In the genomic region with DNA sequence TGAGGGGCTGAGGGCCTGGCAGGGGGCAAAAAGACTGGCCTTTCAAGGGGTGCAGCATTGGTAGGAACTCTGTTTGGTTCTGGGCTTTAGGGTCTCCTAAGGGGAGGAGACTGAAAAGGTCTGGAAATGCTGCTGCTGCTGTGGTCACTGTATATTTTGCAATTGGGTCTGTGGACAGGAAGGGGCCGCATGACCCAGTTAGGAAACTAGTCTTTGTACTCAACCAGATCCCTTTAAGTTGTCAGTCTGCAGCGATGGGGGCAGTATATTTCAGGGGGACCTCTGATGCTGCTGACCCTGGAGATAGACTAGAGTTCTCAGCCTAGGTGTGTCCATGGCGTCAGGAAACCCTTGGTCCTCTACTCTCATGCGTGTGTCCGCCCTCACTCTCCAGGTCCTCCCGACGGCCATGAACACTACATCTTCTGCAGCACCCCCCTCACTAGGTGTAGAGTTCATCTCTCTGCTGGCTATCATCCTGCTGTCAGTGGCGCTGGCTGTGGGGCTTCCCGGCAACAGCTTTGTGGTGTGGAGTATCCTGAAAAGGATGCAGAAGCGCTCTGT, we compare ENCODE assay signal across 1 cellular context.
A peak's percentile ranks its signal among the peaks of the same experiment; 100 is the strongest.
TF ChIP-seq lines count a peak whose summit lies in the region.

No MANE protein-coding gene starts in this region.

TF ChIP-seq in HepG2, 621 proteins besides CTCF, POLR2A, EP300 and RAD21 (continues in another document):
- 0 out of 2 replicates have a peak, but pooled peaks have one; percentile 76 for TF ChIP-seq ZNF224 (CRISPR knock-in tag; IDR thresholded peaks at IDR 0.05)
- TF ChIP-seq, protein P1, sequence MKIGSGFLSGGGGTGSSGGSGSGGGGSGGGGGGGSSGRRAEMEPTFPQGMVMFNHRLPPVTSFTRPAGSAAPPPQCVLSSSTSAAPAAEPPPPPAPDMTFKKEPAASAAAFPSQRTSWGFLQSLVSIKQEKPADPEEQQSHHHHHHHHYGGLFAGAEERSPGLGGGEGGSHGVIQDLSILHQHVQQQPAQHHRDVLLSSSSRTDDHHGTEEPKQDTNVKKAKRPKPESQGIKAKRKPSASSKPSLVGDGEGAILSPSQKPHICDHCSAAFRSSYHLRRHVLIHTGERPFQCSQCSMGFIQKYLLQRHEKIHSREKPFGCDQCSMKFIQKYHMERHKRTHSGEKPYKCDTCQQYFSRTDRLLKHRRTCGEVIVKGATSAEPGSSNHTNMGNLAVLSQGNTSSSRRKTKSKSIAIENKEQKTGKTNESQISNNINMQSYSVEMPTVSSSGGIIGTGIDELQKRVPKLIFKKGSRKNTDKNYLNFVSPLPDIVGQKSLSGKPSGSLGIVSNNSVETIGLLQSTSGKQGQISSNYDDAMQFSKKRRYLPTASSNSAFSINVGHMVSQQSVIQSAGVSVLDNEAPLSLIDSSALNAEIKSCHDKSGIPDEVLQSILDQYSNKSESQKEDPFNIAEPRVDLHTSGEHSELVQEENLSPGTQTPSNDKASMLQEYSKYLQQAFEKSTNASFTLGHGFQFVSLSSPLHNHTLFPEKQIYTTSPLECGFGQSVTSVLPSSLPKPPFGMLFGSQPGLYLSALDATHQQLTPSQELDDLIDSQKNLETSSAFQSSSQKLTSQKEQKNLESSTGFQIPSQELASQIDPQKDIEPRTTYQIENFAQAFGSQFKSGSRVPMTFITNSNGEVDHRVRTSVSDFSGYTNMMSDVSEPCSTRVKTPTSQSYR (CRISPR knock-in tag; IDR thresholded peaks at IDR 0.05; ENCODE audit: borderline replicate concordance), result peak; percentile 34
- TF ChIP-seq HNF4A (CRISPR knock-in tag; IDR thresholded peaks at IDR 0.05), result peak; percentile 70
- peak; percentile 51; the same call in 1 of the 2 replicates for TF ChIP-seq GATAD2A (CRISPR knock-in tag; IDR thresholded peaks at IDR 0.05)
- peak; percentile 82; the same call in 1 of the 2 replicates for TF ChIP-seq ZNF326 (CRISPR knock-in tag; IDR thresholded peaks at IDR 0.05; ENCODE audit: borderline replicate concordance)
- no peak for TF ChIP-seq EED (CRISPR knock-in tag; IDR thresholded peaks at IDR 0.05)
- peak; percentile 56 for TF ChIP-seq ZNF605 (CRISPR knock-in tag; IDR thresholded peaks at IDR 0.05)
- TF ChIP-seq ZNF441 (CRISPR knock-in tag; IDR thresholded peaks at IDR 0.05; ENCODE audit: borderline replicate concordance), result no peak
- peak; percentile 94; the same call in 1 of the 2 replicates for TF ChIP-seq ZNF737 (CRISPR knock-in tag; IDR thresholded peaks at IDR 0.05; ENCODE audit: borderline replicate concordance)
- TF ChIP-seq ZNF543 (CRISPR knock-in tag; IDR thresholded peaks at IDR 0.05), result no peak
- 0 out of 2 replicates have a peak, but pooled peaks have one; percentile 16 for TF ChIP-seq MIER3 (CRISPR knock-in tag; IDR thresholded peaks at IDR 0.05; ENCODE audit: borderline replicate concordance)
- TF ChIP-seq ZNF430 (CRISPR knock-in tag; IDR thresholded peaks at IDR 0.05), result peak; percentile 95
- TF ChIP-seq NRL (CRISPR knock-in tag; IDR thresholded peaks at IDR 0.05; ENCODE audit: borderline replicate concordance), result peak; percentile 0; the same call in 1 of the 2 replicates
- TF ChIP-seq PPARG (CRISPR knock-in tag; conservative IDR thresholded peaks at IDR 0.05), result 0 out of 2 replicates have a peak, but pooled peaks have one; percentile 10
- TF ChIP-seq HNF4G (IDR thresholded peaks at IDR 0.05; ENCODE audit: borderline replicate concordance, low read depth, low read length), result no peak
- 0 out of 2 replicates have a peak, but pooled peaks have one; percentile 10 for TF ChIP-seq HNF4G (CRISPR knock-in tag; IDR thresholded peaks at IDR 0.05; ENCODE audit: borderline replicate concordance, low read depth)
- TF ChIP-seq, protein P2, sequence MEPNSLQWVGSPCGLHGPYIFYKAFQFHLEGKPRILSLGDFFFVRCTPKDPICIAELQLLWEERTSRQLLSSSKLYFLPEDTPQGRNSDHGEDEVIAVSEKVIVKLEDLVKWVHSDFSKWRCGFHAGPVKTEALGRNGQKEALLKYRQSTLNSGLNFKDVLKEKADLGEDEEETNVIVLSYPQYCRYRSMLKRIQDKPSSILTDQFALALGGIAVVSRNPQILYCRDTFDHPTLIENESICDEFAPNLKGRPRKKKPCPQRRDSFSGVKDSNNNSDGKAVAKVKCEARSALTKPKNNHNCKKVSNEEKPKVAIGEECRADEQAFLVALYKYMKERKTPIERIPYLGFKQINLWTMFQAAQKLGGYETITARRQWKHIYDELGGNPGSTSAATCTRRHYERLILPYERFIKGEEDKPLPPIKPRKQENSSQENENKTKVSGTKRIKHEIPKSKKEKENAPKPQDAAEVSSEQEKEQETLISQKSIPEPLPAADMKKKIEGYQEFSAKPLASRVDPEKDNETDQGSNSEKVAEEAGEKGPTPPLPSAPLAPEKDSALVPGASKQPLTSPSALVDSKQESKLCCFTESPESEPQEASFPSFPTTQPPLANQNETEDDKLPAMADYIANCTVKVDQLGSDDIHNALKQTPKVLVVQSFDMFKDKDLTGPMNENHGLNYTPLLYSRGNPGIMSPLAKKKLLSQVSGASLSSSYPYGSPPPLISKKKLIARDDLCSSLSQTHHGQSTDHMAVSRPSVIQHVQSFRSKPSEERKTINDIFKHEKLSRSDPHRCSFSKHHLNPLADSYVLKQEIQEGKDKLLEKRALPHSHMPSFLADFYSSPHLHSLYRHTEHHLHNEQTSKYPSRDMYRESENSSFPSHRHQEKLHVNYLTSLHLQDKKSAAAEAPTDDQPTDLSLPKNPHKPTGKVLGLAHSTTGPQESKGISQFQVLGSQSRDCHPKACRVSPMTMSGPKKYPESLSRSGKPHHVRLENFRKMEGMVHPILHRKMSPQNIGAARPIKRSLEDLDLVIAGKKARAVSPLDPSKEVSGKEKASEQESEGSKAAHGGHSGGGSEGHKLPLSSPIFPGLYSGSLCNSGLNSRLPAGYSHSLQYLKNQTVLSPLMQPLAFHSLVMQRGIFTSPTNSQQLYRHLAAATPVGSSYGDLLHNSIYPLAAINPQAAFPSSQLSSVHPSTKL (CRISPR knock-in tag; IDR thresholded peaks at IDR 0.05), result 0 out of 2 replicates have a peak, but pooled peaks have one; percentile 25
- TF ChIP-seq ZNF607 (CRISPR knock-in tag; IDR thresholded peaks at IDR 0.05; ENCODE audit: borderline replicate concordance), result peak; percentile 12; the same call in 1 of the 2 replicates
- 0 out of 2 replicates have a peak, but pooled peaks have one; percentile 55 for TF ChIP-seq ZNF138 (CRISPR knock-in tag; IDR thresholded peaks at IDR 0.05; ENCODE audit: low read depth)
- no peak for TF ChIP-seq ZNF775 (CRISPR knock-in tag; IDR thresholded peaks at IDR 0.05; ENCODE audit: borderline replicate concordance)
- TF ChIP-seq AKAP8 (CRISPR knock-in tag; IDR thresholded peaks at IDR 0.05), result 0 out of 2 replicates have a peak, but pooled peaks have one; percentile 15
- TF ChIP-seq IRX3 (CRISPR knock-in tag; IDR thresholded peaks at IDR 0.05; ENCODE audit: borderline replicate concordance, low read depth), result no peak
- TF ChIP-seq SALL2 (CRISPR knock-in tag; IDR thresholded peaks at IDR 0.05), result 0 out of 2 replicates have a peak, but pooled peaks have one; percentile 48
- 0 out of 2 replicates have a peak, but pooled peaks have one; percentile 38 for TF ChIP-seq KDM3A (CRISPR knock-in tag; IDR thresholded peaks at IDR 0.05; ENCODE audit: low read depth)
- no peak for TF ChIP-seq ZNF879 (CRISPR knock-in tag; IDR thresholded peaks at IDR 0.05)
- TF ChIP-seq PAWR (CRISPR knock-in tag; IDR thresholded peaks at IDR 0.05; ENCODE audit: borderline replicate concordance), result 0 out of 2 replicates have a peak, but pooled peaks have one; percentile 3
- peak; percentile 73; the same call in 1 of the 2 replicates for TF ChIP-seq SMAD9 (CRISPR knock-in tag; IDR thresholded peaks at IDR 0.05)
- TF ChIP-seq ZNF160 (CRISPR knock-in tag; IDR thresholded peaks at IDR 0.05), result 0 out of 2 replicates have a peak, but pooled peaks have one; percentile 9
- TF ChIP-seq, protein P3, sequence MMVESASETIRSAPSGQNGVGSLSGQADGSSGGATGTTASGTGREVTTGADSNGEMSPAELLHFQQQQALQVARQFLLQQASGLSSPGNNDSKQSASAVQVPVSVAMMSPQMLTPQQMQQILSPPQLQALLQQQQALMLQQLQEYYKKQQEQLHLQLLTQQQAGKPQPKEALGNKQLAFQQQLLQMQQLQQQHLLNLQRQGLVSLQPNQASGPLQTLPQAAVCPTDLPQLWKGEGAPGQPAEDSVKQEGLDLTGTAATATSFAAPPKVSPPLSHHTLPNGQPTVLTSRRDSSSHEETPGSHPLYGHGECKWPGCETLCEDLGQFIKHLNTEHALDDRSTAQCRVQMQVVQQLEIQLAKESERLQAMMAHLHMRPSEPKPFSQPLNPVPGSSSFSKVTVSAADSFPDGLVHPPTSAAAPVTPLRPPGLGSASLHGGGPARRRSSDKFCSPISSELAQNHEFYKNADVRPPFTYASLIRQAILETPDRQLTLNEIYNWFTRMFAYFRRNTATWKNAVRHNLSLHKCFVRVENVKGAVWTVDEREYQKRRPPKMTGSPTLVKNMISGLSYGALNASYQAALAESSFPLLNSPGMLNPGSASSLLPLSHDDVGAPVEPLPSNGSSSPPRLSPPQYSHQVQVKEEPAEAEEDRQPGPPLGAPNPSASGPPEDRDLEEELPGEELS (CRISPR knock-in tag; IDR thresholded peaks at IDR 0.05), result peak; percentile 16; the same call in 1 of the 2 replicates
- TF ChIP-seq ZSCAN20 (CRISPR knock-in tag; IDR thresholded peaks at IDR 0.05; ENCODE audit: borderline replicate concordance), result no peak
- peak; percentile 11; the same call in 1 of the 2 replicates for TF ChIP-seq TSC22D2 (CRISPR knock-in tag; IDR thresholded peaks at IDR 0.05; ENCODE audit: borderline replicate concordance)
- no peak for TF ChIP-seq FOXO1 (CRISPR knock-in tag; IDR thresholded peaks at IDR 0.05)
- TF ChIP-seq RARA (CRISPR knock-in tag; IDR thresholded peaks at IDR 0.05), result peak; percentile 15; the same call in 1 of the 2 replicates
- TF ChIP-seq, protein P4, sequence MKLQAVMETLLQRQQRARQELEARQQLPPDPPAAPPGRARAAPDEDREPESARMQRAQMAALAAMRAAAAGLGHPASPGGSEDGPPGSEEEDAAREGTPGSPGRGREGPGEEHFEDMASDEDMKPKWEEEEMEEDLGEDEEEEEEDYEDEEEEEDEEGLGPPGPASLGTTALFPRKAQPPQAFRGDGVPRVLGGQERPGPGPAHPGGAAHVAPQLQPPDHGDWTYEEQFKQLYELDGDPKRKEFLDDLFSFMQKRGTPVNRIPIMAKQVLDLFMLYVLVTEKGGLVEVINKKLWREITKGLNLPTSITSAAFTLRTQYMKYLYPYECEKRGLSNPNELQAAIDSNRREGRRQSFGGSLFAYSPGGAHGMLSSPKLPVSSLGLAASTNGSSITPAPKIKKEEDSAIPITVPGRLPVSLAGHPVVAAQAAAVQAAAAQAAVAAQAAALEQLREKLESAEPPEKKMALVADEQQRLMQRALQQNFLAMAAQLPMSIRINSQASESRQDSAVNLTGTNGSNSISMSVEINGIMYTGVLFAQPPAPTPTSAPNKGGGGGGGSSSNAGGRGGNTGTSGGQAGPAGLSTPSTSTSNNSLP (IDR thresholded peaks at IDR 0.05; ENCODE audit: low read depth, low read length), result no peak
- no peak; the same call in 1 of the 2 replicates for TF ChIP-seq RXRA (CRISPR knock-in tag; IDR thresholded peaks at IDR 0.05)
- no peak for TF ChIP-seq ZSCAN21 (CRISPR knock-in tag; IDR thresholded peaks at IDR 0.05; ENCODE audit: borderline replicate concordance)
- 0 out of 2 replicates have a peak, but pooled peaks have one; percentile 71 for TF ChIP-seq ZNF329 (CRISPR knock-in tag; IDR thresholded peaks at IDR 0.05; ENCODE audit: low read depth)
- no peak for TF ChIP-seq NBN (conservative IDR thresholded peaks at IDR 0.05)
- peak; percentile 10 for TF ChIP-seq HNRNPH1 (optimal IDR thresholded peaks at IDR 0.05; ENCODE audit: low read depth, low read length)
- peak; percentile 3; the same call in 1 of the 2 replicates for TF ChIP-seq SAP130 (CRISPR knock-in tag; IDR thresholded peaks at IDR 0.05; ENCODE audit: low read depth)
- TF ChIP-seq ZNF510 (CRISPR knock-in tag; IDR thresholded peaks at IDR 0.05; ENCODE audit: low read depth), result 0 out of 2 replicates have a peak, but pooled peaks have one; percentile 48
- TF ChIP-seq ZSCAN25 (CRISPR knock-in tag; IDR thresholded peaks at IDR 0.05), result peak; percentile 84
- TF ChIP-seq SIN3A (IDR thresholded peaks at IDR 0.05; ENCODE audit: borderline replicate concordance, low read depth, low read length), result 0 out of 2 replicates have a peak, but pooled peaks have one; percentile 62
- TF ChIP-seq SMYD3 (CRISPR knock-in tag; IDR thresholded peaks at IDR 0.05), result 0 out of 2 replicates have a peak, but pooled peaks have one; percentile 14
- TF ChIP-seq HOXA3 (CRISPR knock-in tag; IDR thresholded peaks at IDR 0.05), result peak; percentile 8; the same call in 1 of the 2 replicates
- 0 out of 2 replicates have a peak, but pooled peaks have one; percentile 10 for TF ChIP-seq NCOA2 (CRISPR knock-in tag; IDR thresholded peaks at IDR 0.05)
- no peak for TF ChIP-seq MTF2 (CRISPR knock-in tag; IDR thresholded peaks at IDR 0.05; ENCODE audit: borderline replicate concordance)
- peak; percentile 63; the same call in 1 of the 2 replicates for TF ChIP-seq CEBPB (IDR thresholded peaks at IDR 0.05; ENCODE audit: borderline replicate concordance, low read depth, low read length)
- no peak for TF ChIP-seq KAT8 (CRISPR knock-in tag; IDR thresholded peaks at IDR 0.05)
- TF ChIP-seq ZNF749 (CRISPR knock-in tag; IDR thresholded peaks at IDR 0.05; ENCODE audit: borderline replicate concordance), result no peak
- no peak for TF ChIP-seq KAT7 (CRISPR knock-in tag; IDR thresholded peaks at IDR 0.05; ENCODE audit: borderline replicate concordance)
- TF ChIP-seq TOE1 (CRISPR knock-in tag; IDR thresholded peaks at IDR 0.05), result no peak
- TF ChIP-seq ZNF292 (CRISPR knock-in tag; IDR thresholded peaks at IDR 0.05; ENCODE audit: borderline replicate concordance, low read depth), result peak; percentile 52
- TF ChIP-seq FOXJ3 (CRISPR knock-in tag; IDR thresholded peaks at IDR 0.05; ENCODE audit: borderline replicate concordance), result no peak
- TF ChIP-seq ZNF251 (CRISPR knock-in tag; IDR thresholded peaks at IDR 0.05), result no peak
- TF ChIP-seq ZNF782 (CRISPR knock-in tag; IDR thresholded peaks at IDR 0.05; ENCODE audit: borderline replicate concordance), result no peak
- TF ChIP-seq ZNF136 (CRISPR knock-in tag; IDR thresholded peaks at IDR 0.05; ENCODE audit: low read depth), result 0 out of 2 replicates have a peak, but pooled peaks have one; percentile 45
- TF ChIP-seq SOX13 (IDR thresholded peaks at IDR 0.05), result 0 out of 2 replicates have a peak, but pooled peaks have one; percentile 13
- no peak for TF ChIP-seq SOX13 (CRISPR knock-in tag; conservative IDR thresholded peaks at IDR 0.05 in 1 of 2, IDR thresholded peaks at IDR 0.05 in 1 of 2)
- TF ChIP-seq HDAC1 (CRISPR knock-in tag; IDR thresholded peaks at IDR 0.05), result no peak
- TF ChIP-seq, protein P5, sequence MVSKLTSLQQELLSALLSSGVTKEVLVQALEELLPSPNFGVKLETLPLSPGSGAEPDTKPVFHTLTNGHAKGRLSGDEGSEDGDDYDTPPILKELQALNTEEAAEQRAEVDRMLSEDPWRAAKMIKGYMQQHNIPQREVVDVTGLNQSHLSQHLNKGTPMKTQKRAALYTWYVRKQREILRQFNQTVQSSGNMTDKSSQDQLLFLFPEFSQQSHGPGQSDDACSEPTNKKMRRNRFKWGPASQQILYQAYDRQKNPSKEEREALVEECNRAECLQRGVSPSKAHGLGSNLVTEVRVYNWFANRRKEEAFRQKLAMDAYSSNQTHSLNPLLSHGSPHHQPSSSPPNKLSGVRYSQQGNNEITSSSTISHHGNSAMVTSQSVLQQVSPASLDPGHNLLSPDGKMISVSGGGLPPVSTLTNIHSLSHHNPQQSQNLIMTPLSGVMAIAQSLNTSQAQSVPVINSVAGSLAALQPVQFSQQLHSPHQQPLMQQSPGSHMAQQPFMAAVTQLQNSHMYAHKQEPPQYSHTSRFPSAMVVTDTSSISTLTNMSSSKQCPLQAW (CRISPR knock-in tag; IDR thresholded peaks at IDR 0.05), result peak; percentile 50
- TF ChIP-seq POLR2AphosphoS2 (IDR thresholded peaks at IDR 0.05; ENCODE audit: low read depth, low read length), result 0 out of 2 replicates have a peak, but pooled peaks have one; percentile 4
